In genomic region chr9:100597236-100597635, GRCh38 we compare ENCODE assay signal across 18 cellular contexts. TPM values are rescaled to one million over a fixed set of nuclear protein-coding genes. Genes with fewer than 3 reads are reported as not detected.
DNase-seq lines count a peak whose midpoint lies in the region; ATAC-seq and TF ChIP-seq lines count a peak whose summit lies in the region.
"Had no signal": no experiment of that assay in that cellular context is flagged by ENCODE, and none has a peak within 500 bp of the region (broad histone marks: within the 10 kb centered on the region; RNA-seq: fewer than 3 reads in every experiment).

No MANE protein-coding gene starts in this region.

- no peak overlapping the region for H3K27ac ChIP-seq in HCT116 (ENCODE audit: low read depth, low read length)
- H3K27ac ChIP-seq: SJSA1 had no signal

- no peak overlapping the region for H3K9ac ChIP-seq in HCT116 (ENCODE audit: low read length)

- H3K4me3 Mint-ChIP-seq in activated T-helper 1 cell treated with anti-CD3 and anti-CD28 coated beads, Interleukin-12 subunit alpha, Interleukin-12 subunit beta, Interleukin-2, Interleukin-4 antibody, amounts not matched to agents 30 ng/mL and 10 ng/mL and 1 ng/mL, durations not matched to agents 14 hours and 24 hours and 36 hours = peak overlapping the region; percentile 57
- H3K4me3 Mint-ChIP-seq in natural killer cell treated with Interleukin-12 subunit alpha and Interleukin-12 subunit beta and Interleukin-15 and Interleukin-18, amount 100 ng/mL, for 72 hours = peak overlapping the region; percentile 75

- no peak for TF ChIP-seq POLR2A in HCT116 (IDR thresholded peaks at IDR 0.05; ENCODE audit: borderline replicate concordance, extremely low read depth, insufficient read depth, insufficient read length)

- H3K27ac Mint-ChIP-seq in activated T-helper 1 cell treated with anti-CD3 and anti-CD28 coated beads, Interleukin-12 subunit alpha, Interleukin-12 subunit beta, Interleukin-2, Interleukin-4 antibody, amounts not matched to agents 30 ng/mL and 10 ng/mL and 1 ng/mL, durations not matched to agents 14 hours and 24 hours and 36 hours = no peak overlapping the region
- no peak overlapping the region for H3K27ac Mint-ChIP-seq in natural killer cell treated with Interleukin-12 subunit alpha and Interleukin-12 subunit beta and Interleukin-15 and Interleukin-18, amount 100 ng/mL, for 72 hours

- no peaks in the 10 kb centered on the region for H3K36me3 Mint-ChIP-seq in activated T-helper 1 cell treated with anti-CD3 and anti-CD28 coated beads, Interleukin-12 subunit alpha, Interleukin-12 subunit beta, Interleukin-2, Interleukin-4 antibody, amounts not matched to agents 30 ng/mL and 10 ng/mL and 1 ng/mL, durations not matched to agents 14 hours and 24 hours and 36 hours (ENCODE audit: low read depth)
- no peaks in the 10 kb centered on the region for H3K36me3 Mint-ChIP-seq in natural killer cell treated with Interleukin-12 subunit alpha and Interleukin-12 subunit beta and Interleukin-15 and Interleukin-18, amount 100 ng/mL, for 72 hours

- peaks cover 15% of the 10 kb centered on the region for H3K4me1 Mint-ChIP-seq in activated T-helper 1 cell treated with anti-CD3 and anti-CD28 coated beads, Interleukin-12 subunit alpha, Interleukin-12 subunit beta, Interleukin-2, Interleukin-4 antibody, amounts not matched to agents 30 ng/mL and 10 ng/mL and 1 ng/mL, durations not matched to agents 14 hours and 24 hours and 36 hours (ENCODE audit: low read depth)
- H3K4me1 Mint-ChIP-seq in natural killer cell treated with Interleukin-12 subunit alpha and Interleukin-12 subunit beta and Interleukin-15 and Interleukin-18, amount 100 ng/mL, for 72 hours (ENCODE audit: low read depth in 2 of 2) = peaks cover 18 to 20% of the 10 kb centered on the region in 2 donors

- RAD21 ChIA-PET in HCT116 (lab: Charles Lee; ENCODE audit: low non-redundant PET in 1 of 2, low total read pairs in 2 of 2, uncharacterized antibody in 2 of 2, unreplicated experiment in 2 of 2) = no interaction called here

- no peaks in the 10 kb centered on the region for H4K20me1 ChIP-seq in HCT116 (ENCODE audit: insufficient read depth)

- DNase-seq in NCI-H82 (lab: John Stamatoyannopoulos, UW) (peak; percentile 14), NCI-H82 treated with DMSO at 0.1 percent for 48 hours (lab: John Stamatoyannopoulos, UW; ENCODE audit: unreplicated experiment) (no peak), HCT116 (ENCODE audit: low read depth, low spot score) (no peak), HEK293T (ENCODE audit: extremely low spot score) (no peak)
- no peak for DNase-seq in activated T-helper 1 cell treated with anti-CD3 and anti-CD28 coated beads, Interleukin-12 subunit alpha, Interleukin-12 subunit beta, Interleukin-2, Interleukin-4 antibody, amounts not matched to agents 30 ng/mL and 10 ng/mL and 1 ng/mL, durations not matched to agents 14 hours and 24 hours and 36 hours (ENCODE audit: low spot score)
- no peak for DNase-seq in natural killer cell treated with Interleukin-12 subunit alpha and Interleukin-12 subunit beta and Interleukin-15 and Interleukin-18, amount 100 ng/mL, for 72 hours (ENCODE audit: low spot score)
- DNase-seq in activated naive CD4-positive, alpha-beta T cell treated with anti-CD3 and anti-CD28 coated beads, Interleukin-2, amount 50 U/mL, for 16 hours = no peak
- DNase-seq in activated naive CD4-positive, alpha-beta T cell (lab: John Stamatoyannopoulos, UW) = no peak
- DNase-seq: 8988T, DMS153, HCEC 1CT, MV-4-11, NCI-H1417, NCI-H187 treated with DMSO at 0.1 percent for 48 hours, NCI-H526 treated with DMSO at 0.1 percent for 48 hours, PC-3 had no signal

- peaks cover 12 to 30% of the 10 kb centered on the region in 2 experiments for H3K4me1 ChIP-seq in HCT116 (ENCODE audit: control insufficient read depth in 1 of 2, insufficient read depth in 2 of 2, low read length in 2 of 2)

- no peaks in the 10 kb centered on the region for H3K9me2 ChIP-seq in HCT116 (ENCODE audit: insufficient read depth)

- peaks cover 16% of the 10 kb centered on the region for H3K27me3 Mint-ChIP-seq in activated T-helper 1 cell treated with anti-CD3 and anti-CD28 coated beads, Interleukin-12 subunit alpha, Interleukin-12 subunit beta, Interleukin-2, Interleukin-4 antibody, amounts not matched to agents 30 ng/mL and 10 ng/mL and 1 ng/mL, durations not matched to agents 14 hours and 24 hours and 36 hours (ENCODE audit: insufficient read depth)
- H3K27me3 Mint-ChIP-seq in natural killer cell treated with Interleukin-12 subunit alpha and Interleukin-12 subunit beta and Interleukin-15 and Interleukin-18, amount 100 ng/mL, for 72 hours = no peaks in the 10 kb centered on the region

- no peaks in the 10 kb centered on the region for H3K79me2 ChIP-seq in HCT116 (ENCODE audit: insufficient read depth, low read length)

- intact Hi-C loops in HCT116 (cut with micrococcal nuclease) = loop anchor here (5.0 kb wide), 4 partner anchors 275 to 790 kb away; partner anchors contain the start of gene STX17
- intact Hi-C loops in activated T-helper 1 cell treated with anti-CD3 and anti-CD28 coated beads, Interleukin-12 subunit alpha, Interleukin-12 subunit beta, Interleukin-2, Interleukin-4 antibody, amounts not matched to agents 30 ng/mL and 10 ng/mL and 1 ng/mL, durations not matched to agents 14 hours and 24 hours and 36 hours (cut with micrococcal nuclease) = loop anchor here (5.0 kb wide), 8 partner anchors 170 to 1790 kb away; partner anchors contain the start of genes ALG2, ERP44, GALNT12 and INVS

- CTCF ChIA-PET in HCT116 (lab: Charles Lee) (interaction anchor here (2.0 kb wide), 1 partner anchor 272 kb away, joined by 9 read pairs; no protein-coding TSS in a partner anchor), HEK293T (lab: Yijun Ruan, JAX) (no interaction called here)

- no TSS peak for BruUV-seq in HCT116 (replicated peaks; lab: Mats Ljungman, UMichigan)

- no peak for TF ChIP-seq RAD21 in HCT116 (IDR thresholded peaks at IDR 0.05; ENCODE audit: low read depth)

- no peak overlapping the region for H2AFZ ChIP-seq in HCT116 (ENCODE audit: low read depth, low read length, poor library complexity, severe bottlenecking)

- peak overlapping the region; percentile 76; the same call in 1 of the 2 replicates for H3K4me2 ChIP-seq in HCT116 (ENCODE audit: low read length)

- POLR2A ChIA-PET in HCT116 (lab: Charles Lee) = no interaction called here
- POLR2A ChIA-PET in HEK293T (lab: Yijun Ruan, JAX) = no interaction called here

- H3K27me3 ChIP-seq in HCT116 (ENCODE audit: insufficient read depth, low read length) = no peaks in the 10 kb centered on the region
- H3K27me3 ChIP-seq: SJSA1 had no signal

- no peaks in the 10 kb centered on the region for H3K9me3 ChIP-seq in HCT116 (ENCODE audit: control insufficient read depth in 1 of 2, insufficient read depth in 1 of 2, low read depth in 1 of 2, low read length in 2 of 2)
- H3K9me3 ChIP-seq: SJSA1 had no signal

- no peaks in the 10 kb centered on the region for H3K36me3 ChIP-seq in HCT116 (ENCODE audit: control insufficient read depth in 1 of 2, insufficient read depth in 2 of 2, low read length in 2 of 2)
- H3K36me3 ChIP-seq: SJSA1 had no signal

- H3K4me3 ChIP-seq in HCT116 (replicated peaks in 1 of 2; ENCODE audit: low read depth in 1 of 2, low read length in 2 of 2) = no peak overlapping the region
- H3K4me3 ChIP-seq: K562, SJSA1 had no signal

- H3K9me3 Mint-ChIP-seq in activated T-helper 1 cell treated with anti-CD3 and anti-CD28 coated beads, Interleukin-12 subunit alpha, Interleukin-12 subunit beta, Interleukin-2, Interleukin-4 antibody, amounts not matched to agents 30 ng/mL and 10 ng/mL and 1 ng/mL, durations not matched to agents 14 hours and 24 hours and 36 hours = no peaks in the 10 kb centered on the region
- H3K9me3 Mint-ChIP-seq in natural killer cell treated with Interleukin-12 subunit alpha and Interleukin-12 subunit beta and Interleukin-15 and Interleukin-18, amount 100 ng/mL, for 72 hours = no peaks in the 10 kb centered on the region

- no peak for TF ChIP-seq CTCF in HCT116 (IDR thresholded peaks at IDR 0.05 in 2 of 3, conservative IDR thresholded peaks at IDR 0.05 in 1 of 3; ENCODE audit: borderline replicate concordance in 1 of 3, insufficient read depth in 1 of 3, low read depth in 2 of 3, low read length in 2 of 3)

- no peak for ATAC-seq in HCT116
- no peak for ATAC-seq in natural killer cell treated with Interleukin-12 subunit alpha and Interleukin-12 subunit beta and Interleukin-15 and Interleukin-18, amount 100 ng/mL, for 72 hours
- ATAC-seq: K562, PC-3 had no signal

TF ChIP-seq in HCT116, 20 proteins besides CTCF, POLR2A, EP300 and RAD21 (continues in another document):
- TF ChIP-seq MAX (IDR thresholded peaks at IDR 0.05) (no peak), YY1 (IDR thresholded peaks at IDR 0.05; ENCODE audit: extremely low read depth, insufficient replicate concordance, low read depth, low read length) (no peak), TCF7L2 (IDR thresholded peaks at IDR 0.05; ENCODE audit: borderline replicate concordance, extremely low read depth, insufficient read depth, insufficient read length) (no peak), ZFX (IDR thresholded peaks at IDR 0.05) (no peak), EGR1 (IDR thresholded peaks at IDR 0.05; ENCODE audit: low read depth) (no peak), CEBPB (IDR thresholded peaks at IDR 0.05; ENCODE audit: low read depth) (no peak), JUND (IDR thresholded peaks at IDR 0.05) (no peak)

TF ChIP-seq in HEK293T, 16 proteins besides CTCF, POLR2A, EP300 and RAD21:
- TF ChIP-seq FOXM1 (IDR thresholded peaks at IDR 0.05; ENCODE audit: borderline replicate concordance) (no peak), ELF4 (IDR thresholded peaks at IDR 0.05) (no peak), NFRKB (IDR thresholded peaks at IDR 0.05) (no peak), CTBP1 (IDR thresholded peaks at IDR 0.05; ENCODE audit: borderline replicate concordance) (no peak), SUZ12 (IDR thresholded peaks at IDR 0.05) (no peak), BHLHE40 (IDR thresholded peaks at IDR 0.05; ENCODE audit: borderline replicate concordance) (no peak), ARNT (IDR thresholded peaks at IDR 0.05) (no peak), HDGF (IDR thresholded peaks at IDR 0.05; ENCODE audit: borderline replicate concordance) (no peak), LEF1 (IDR thresholded peaks at IDR 0.05; ENCODE audit: borderline replicate concordance) (no peak), TARDBP (IDR thresholded peaks at IDR 0.05) (no peak)

RNA-seq across cellular contexts. Expression of gene CAVIN4, which starts 19.4 kb away (rescaled TPM):
- total RNA-seq in HCT116 (2021; ENCODE audit: unreplicated experiment) = 0.59 TPM
- polyA plus RNA-seq in HCT116 (2012) = 0.14 and 0.26 TPM in 2 replicates
- total RNA-seq in activated T-helper 1 cell treated with anti-CD3 and anti-CD28 coated beads, Interleukin-12 subunit alpha, Interleukin-12 subunit beta, Interleukin-2, Interleukin-4 antibody, amounts not matched to agents 30 ng/mL and 10 ng/mL and 1 ng/mL, durations not matched to agents 14 hours and 24 hours and 36 hours = 0.10 TPM in 1 of 2 replicates, not detected in the other
- under 1 TPM; 0.31 to 0.48 TPM for total RNA-seq in natural killer cell treated with Interleukin-12 subunit alpha and Interleukin-12 subunit beta and Interleukin-15 and Interleukin-18, amount 100 ng/mL, for 72 hours
